10 cellular contexts compared by ENCODE assay signal in the genomic region with DNA sequence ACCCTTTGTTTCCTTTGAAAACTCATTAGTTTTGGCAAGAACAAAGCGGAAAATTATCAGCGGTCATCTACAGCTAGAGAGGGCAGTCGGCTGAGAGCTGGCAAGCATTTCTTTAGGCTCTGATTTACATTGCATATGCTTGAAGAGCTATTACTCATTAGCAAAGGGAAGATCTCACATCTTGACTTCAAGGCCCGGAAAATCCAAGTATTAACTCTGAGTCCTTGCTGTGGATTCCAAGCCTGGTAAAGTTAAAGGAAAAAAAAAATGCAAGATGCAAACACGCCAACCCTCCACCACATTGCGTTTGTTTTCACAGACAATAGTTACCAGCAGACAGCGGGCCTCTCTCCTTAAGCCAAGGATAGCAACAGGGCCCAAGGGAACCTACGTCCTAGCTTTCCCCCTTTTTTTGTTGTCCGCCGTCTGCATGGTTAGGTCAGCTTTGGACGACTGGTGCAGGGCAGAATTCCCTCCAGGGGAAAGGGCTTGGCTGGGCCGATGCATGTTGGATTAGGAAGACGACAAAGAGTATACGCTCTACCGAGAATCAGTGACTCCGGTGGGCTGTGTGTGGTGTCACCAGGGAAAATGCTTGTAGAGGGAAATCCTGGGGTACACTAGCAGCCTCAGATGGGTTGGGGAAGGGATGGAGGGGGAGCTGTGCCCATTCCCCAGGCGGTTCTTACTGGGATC. TPM values are rescaled to one million over a fixed set of nuclear protein-coding genes. Genes with fewer than 3 reads are reported as not detected.
DNase-seq lines count a peak whose midpoint lies in the region; ATAC-seq and TF ChIP-seq lines count a peak whose summit lies in the region.
"Had no signal": no experiment of that assay in that cellular context is flagged by ENCODE, and none has a peak within 500 bp of the region (broad histone marks: within the 10 kb centered on the region; RNA-seq: fewer than 3 reads in every experiment).

No MANE protein-coding gene starts in this region.

- peaks cover 15% of the 10 kb centered on the region for H3K36me3 ChIP-seq in CD4-positive, CD25-positive, alpha-beta regulatory T cell (ENCODE audit: control insufficient read depth, insufficient read depth, low read length)

- TF ChIP-seq CTCF in HFFc6 (IDR thresholded peaks at IDR 0.05) = no peak

- in situ Hi-C loops in T47D (cut with HindIII; ENCODE audit: low pct_unique_long_range_greater_than_20kb, low sequenced_read_pairs) = no loop called here

- H3K27ac ChIP-seq in CD4-positive, CD25-positive, alpha-beta regulatory T cell (ENCODE audit: insufficient read depth, low read length, poor library complexity, severe bottlenecking) = no peak overlapping the region

- no peaks in the 10 kb centered on the region for H3K9me3 Mint-ChIP-seq in CD4-positive, CD25-positive, alpha-beta regulatory T cell
- H3K9me3 Mint-ChIP-seq in HFFc6 (no peaks in the 10 kb centered on the region), naive B cell (peaks cover 0 to 2% (median 0%) of the 10 kb centered on the region in 7 donors)

- peaks cover 3% of the 10 kb centered on the region for H3K4me1 ChIP-seq in CD4-positive, CD25-positive, alpha-beta regulatory T cell (ENCODE audit: control insufficient read depth, insufficient read depth, low read length, poor library complexity, severe bottlenecking)

- no peak for DNase-seq in CD4-positive, CD25-positive, alpha-beta regulatory T cell
- DNase-seq in HFFc6 (no peak), T47D (ENCODE audit: low read depth in 1 of 2, low spot score in 1 of 2) (peak; percentile 26 to 30), naive B cell (no peak), SHP77 (lab: John Stamatoyannopoulos, UW) (no peak), NCI-H345 (lab: John Stamatoyannopoulos, UW) (no peak), OCI-M2 (lab: John Stamatoyannopoulos, UW; ENCODE audit: unreplicated experiment) (no peak)
- DNase-seq: DMS79 had no signal

- H3K36me3 Mint-ChIP-seq in CD4-positive, CD25-positive, alpha-beta regulatory T cell = peaks cover 8% of the 10 kb centered on the region
- H3K36me3 Mint-ChIP-seq in HFFc6 (ENCODE audit: low read depth) (peaks cover 17% of the 10 kb centered on the region; the same call in 1 of the 2 replicates), naive B cell (peaks cover 0 to 6% of the 10 kb centered on the region in 2 donors)

- H3K4me1 Mint-ChIP-seq in CD4-positive, CD25-positive, alpha-beta regulatory T cell = peaks cover 0 to 19% (median 7%) of the 10 kb centered on the region in 4 donors
- H3K4me1 Mint-ChIP-seq in HFFc6 (ENCODE audit: low read depth) (peaks cover 21% of the 10 kb centered on the region), naive B cell (peaks cover 8 to 16% (median 14%) of the 10 kb centered on the region in 3 donors)

- H3K4me3 Mint-ChIP-seq in CD4-positive, CD25-positive, alpha-beta regulatory T cell = peak overlapping the region; percentile 63 to 87 (median 82)
- H3K4me3 Mint-ChIP-seq in HFFc6 = peak overlapping the region; percentile 56
- H3K4me3 Mint-ChIP-seq in naive B cell = peak overlapping the region; percentile 58 to 86 (median 73)

- no peak for ATAC-seq in CD4-positive, CD25-positive, alpha-beta regulatory T cell (ENCODE audit: low read depth in 2 of 2)
- no peak for ATAC-seq in naive B cell (ENCODE audit: low read depth in 2 of 2)
- no peak for ATAC-seq in GM19467 (IDR thresholded peaks at IDR 0.05; ENCODE audit: unreplicated experiment)

- H3K9me3 ChIP-seq in CD4-positive, CD25-positive, alpha-beta regulatory T cell (ENCODE audit: control insufficient read depth in 2 of 2, low read length in 2 of 2) = no peaks in the 10 kb centered on the region

- no peak overlapping the region for H3K4me3 ChIP-seq in CD4-positive, CD25-positive, alpha-beta regulatory T cell (ENCODE audit: low read depth, low read length)

- H3K27me3 Mint-ChIP-seq in CD4-positive, CD25-positive, alpha-beta regulatory T cell = no peaks in the 10 kb centered on the region
- H3K27me3 Mint-ChIP-seq in HFFc6 (ENCODE audit: insufficient read depth) = no peaks in the 10 kb centered on the region
- H3K27me3 Mint-ChIP-seq in naive B cell = no peaks in the 10 kb centered on the region

- no peaks in the 10 kb centered on the region for H3K27me3 ChIP-seq in CD4-positive, CD25-positive, alpha-beta regulatory T cell (ENCODE audit: control insufficient read depth, insufficient read depth, low read length)

- peak overlapping the region; percentile 59 to 88 (median 60) for H3K27ac Mint-ChIP-seq in CD4-positive, CD25-positive, alpha-beta regulatory T cell
- peak overlapping the region; percentile 27; the same call in 1 of the 2 replicates for H3K27ac Mint-ChIP-seq in HFFc6
- peak overlapping the region in 2 of 6 donors; percentile 66 to 88 for H3K27ac Mint-ChIP-seq in naive B cell

RNA-seq across cellular contexts. Expression of gene TESMIN, which starts 1.7 kb away (rescaled TPM):
- total RNA-seq in CD4-positive, CD25-positive, alpha-beta regulatory T cell = 6.4 TPM
- polyA plus RNA-seq in CD4-positive, CD25-positive, alpha-beta regulatory T cell = 1 to 10 TPM; 3.0 to 8.0 (median 5.0) TPM
- total RNA-seq in HFFc6 (2021; fragmentation: NEBNext Ultra II Directional; extraction: Animal tissue kit (Norgen Biotek cat#: 25700)) = 1 to 10 TPM; 3.9 to 6.1 (median 5.0) TPM
- polyA plus RNA-seq in naive B cell (ENCODE audit: low read depth in 6 of 6) = 1 to 10 TPM in 4 of 6 donors, under 1 TPM in 1, not detected in 1; 0.61 to 2.5 (median 1.7) TPM
- total RNA-seq: osteoblast had no signal

Comparison
In these comparisons a context has a peak if more than half of its experiments do, and no peak if none do; other contexts are left out.
1. DNase-seq: peak in T47D (2 of 2); none in CD4-positive, CD25-positive, alpha-beta regulatory T cell (0 of 3), HFFc6 (single experiment), naive B cell (single experiment), SHP77 (0 of 2), NCI-H345 (single experiment) and OCI-M2 (single experiment).
2. Peak in every context shown above with its lines, with median percentiles within 50 percentile points of each other: H3K4me3 Mint-ChIP-seq.